ENCODE assay signal across 9 cellular contexts in the genomic region with DNA sequence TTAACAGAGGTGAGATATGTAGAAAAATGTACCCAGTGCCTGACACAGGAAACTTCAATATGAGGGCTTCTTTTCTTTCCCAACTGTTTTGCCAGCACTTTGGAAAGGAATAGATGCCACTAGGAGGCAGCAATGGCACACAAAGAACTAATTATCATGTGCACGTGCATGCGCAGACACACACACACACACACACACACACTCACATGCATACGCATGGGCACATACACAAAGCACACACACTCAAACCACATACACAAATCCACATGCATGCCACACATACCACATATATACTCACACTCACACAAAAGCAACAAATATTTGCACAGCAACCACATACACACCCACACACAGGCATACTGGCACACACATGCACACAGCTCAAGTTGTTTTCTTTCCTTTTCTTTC. TPM values are rescaled to one million over a fixed set of nuclear protein-coding genes. Genes with fewer than 3 reads are reported as not detected.
DNase-seq lines count a peak whose midpoint lies in the region; ATAC-seq and TF ChIP-seq lines count a peak whose summit lies in the region.
"Had no signal": no experiment of that assay in that cellular context is flagged by ENCODE, and none has a peak within 500 bp of the region (broad histone marks: within the 10 kb centered on the region; RNA-seq: fewer than 3 reads in every experiment).

No MANE protein-coding gene starts in this region.

- peak overlapping the region; percentile 17 for H3K4me3 Mint-ChIP-seq in type B pancreatic cell
- H3K4me3 Mint-ChIP-seq: dendritic cell treated with granulocyte-macrophage colony-stimulating factor and Interleukin-4, amounts not matched to agents 40 ng/mL and 50 ng/mL, for 4 days had no signal

- H3K9me3 Mint-ChIP-seq in type B pancreatic cell = peaks cover 4% of the 10 kb centered on the region
- H3K9me3 Mint-ChIP-seq: dendritic cell treated with granulocyte-macrophage colony-stimulating factor and Interleukin-4, amounts not matched to agents 40 ng/mL and 50 ng/mL, for 4 days had no signal

- H3K36me3 Mint-ChIP-seq in type B pancreatic cell = peaks cover 3% of the 10 kb centered on the region

- H3K27me3 Mint-ChIP-seq in type B pancreatic cell = peaks cover 5% of the 10 kb centered on the region

- H3K27ac ChIP-seq in dorsolateral prefrontal cortex = no peak overlapping the region

- H3K27me3 ChIP-seq in dorsolateral prefrontal cortex = no peaks in the 10 kb centered on the region

- no peak for ATAC-seq in GM21381 (IDR thresholded peaks at IDR 0.05; ENCODE audit: unreplicated experiment)

- TF ChIP-seq CTCF in dorsolateral prefrontal cortex (IDR thresholded peaks at IDR 0.05 in 54 of 56, conservative IDR thresholded peaks at IDR 0.05 in 2 of 56; ENCODE audit: low read depth in 1 of 56, partially characterized antibody in 56 of 56) = peak in 53 of 56 donors; percentile 13 to 70 (median 51)
- TF ChIP-seq CTCF in type B pancreatic cell (conservative IDR thresholded peaks at IDR 0.05) = peak; percentile 81

- peaks cover 8% of the 10 kb centered on the region for H3K4me1 Mint-ChIP-seq in type B pancreatic cell (ENCODE audit: unreplicated experiment)

- DNase-seq in NCI-H1417 (lab: John Stamatoyannopoulos, UW) = peak; percentile 53 to 79 (median 67)
- DNase-seq in NCI-H1417 treated with DMSO at 0.1 percent for 48 hours (lab: John Stamatoyannopoulos, UW) = no peak
- peak; percentile 65 for DNase-seq in NCI-H1105 treated with DMSO at 0.1 percent for 48 hours (lab: John Stamatoyannopoulos, UW)
- peak in 4 of 5 experiments; percentile 15 to 90 (median 18) for DNase-seq in T-helper 2 cell
- peak in 4 of 10 donors; percentile 9 to 45 (median 42) for DNase-seq in dorsolateral prefrontal cortex
- peak; percentile 48 for DNase-seq in midbrain (lab: John Stamatoyannopoulos, UW)
- no peak for DNase-seq in type B pancreatic cell (ENCODE audit: extremely low spot score, unreplicated experiment)

- intact Hi-C loops in dorsolateral prefrontal cortex (cut with DNase I) = loop anchor here in 1 of 2 donors (5.0 kb wide), 1 partner anchor 472 kb away; no protein-coding TSS in a partner anchor

- H3K4me3 ChIP-seq in dorsolateral prefrontal cortex = no peak overlapping the region

- peak overlapping the region; percentile 72 for H3K27ac Mint-ChIP-seq in type B pancreatic cell
- H3K27ac Mint-ChIP-seq: dendritic cell treated with granulocyte-macrophage colony-stimulating factor and Interleukin-4, amounts not matched to agents 40 ng/mL and 50 ng/mL, for 4 days had no signal

RNA-seq across cellular contexts. Expression of a gene that starts 8.8 kb away (rescaled TPM):
- 10 to 100 TPM; 16.4 to 52.9 (median 30.2) TPM for total RNA-seq in dorsolateral prefrontal cortex
- total RNA-seq in type B pancreatic cell (ENCODE audit: low replicate concordance) = 4.6 and 18.0 TPM in 2 replicates

RNA-seq across cellular contexts. Expression of a gene that starts 28.5 kb away (rescaled TPM):
- total RNA-seq in dorsolateral prefrontal cortex (not detected), type B pancreatic cell (ENCODE audit: low replicate concordance) (4.1 and 6.4 TPM in 2 replicates)

Comparison
In these comparisons a context has a peak if more than half of its experiments do, and no peak if none do; other contexts are left out.
1. DNase-seq: peak in NCI-H1417 (3 of 3), NCI-H1105 treated with DMSO at 0.1 percent for 48 hours (single experiment), T-helper 2 cell (4 of 5) and midbrain (single experiment); none in NCI-H1417 treated with DMSO at 0.1 percent for 48 hours (single experiment) and type B pancreatic cell (single experiment).